8 cellular contexts compared by ENCODE assay signal in genomic region chr3:9400626-9401025, GRCh38. TPM values are rescaled to one million over a fixed set of nuclear protein-coding genes. Genes with fewer than 3 reads are reported as not detected.
DNase-seq lines count a peak whose midpoint lies in the region; ATAC-seq and TF ChIP-seq lines count a peak whose summit lies in the region.

No MANE protein-coding gene starts in this region.

- H3K4me3 ChIP-seq in SK-N-MC = peak overlapping the region; percentile 88
- H3K4me3 ChIP-seq in fibroblast of the aortic adventitia (ENCODE audit: low read depth, low read length) = peak overlapping the region; percentile 44
- no peak overlapping the region for H3K4me3 ChIP-seq in subcutaneous abdominal adipose tissue (ENCODE audit: low read depth in 1 of 5, low read length in 5 of 5)

- H3K36me3 ChIP-seq in SK-N-MC (ENCODE audit: insufficient read depth, low read length) (no peaks in the 10 kb centered on the region), subcutaneous abdominal adipose tissue (ENCODE audit: control insufficient read depth in 5 of 5, insufficient read depth in 5 of 5, low read length in 5 of 5) (no peaks in the 10 kb centered on the region)

- no peak for ATAC-seq in activated CD8-positive, alpha-beta memory T cell treated with anti-CD3 and anti-CD28 coated beads, Interleukin-2, amount 10 ng/mL, durations not matched to agents 7 days and 5 days
- ATAC-seq in GM21576 (IDR thresholded peaks at IDR 0.05; ENCODE audit: unreplicated experiment) = no peak

- H3K4me1 ChIP-seq in subcutaneous abdominal adipose tissue (ENCODE audit: control insufficient read depth in 5 of 5, insufficient read depth in 5 of 5, low read length in 5 of 5) = peaks cover 12 to 76% (median 75%) of the 10 kb centered on the region in 5 donors

- no peaks in the 10 kb centered on the region for H3K9me3 Mint-ChIP-seq in activated CD8-positive, alpha-beta memory T cell treated with anti-CD3 and anti-CD28 coated beads, Interleukin-2, amount 10 ng/mL, durations not matched to agents 7 days and 5 days (ENCODE audit: low read depth)

- H3K9ac ChIP-seq in SK-N-MC (ENCODE audit: insufficient read length) = peak overlapping the region; percentile 53
- H3K9ac ChIP-seq in subcutaneous abdominal adipose tissue (ENCODE audit: low read length in 5 of 5) = peak overlapping the region in 2 of 5 donors; percentile 40 to 82

- H3K9me3 ChIP-seq in SK-N-MC (ENCODE audit: low read depth, low read length) (no peaks in the 10 kb centered on the region), subcutaneous abdominal adipose tissue (ENCODE audit: control insufficient read depth in 5 of 5, low read length in 5 of 5) (no peaks in the 10 kb centered on the region)

- H3K27ac Mint-ChIP-seq in activated CD8-positive, alpha-beta memory T cell treated with anti-CD3 and anti-CD28 coated beads, Interleukin-2, amount 10 ng/mL, durations not matched to agents 7 days and 5 days = no peak overlapping the region

- H3K27ac ChIP-seq in SK-N-MC (no peak overlapping the region), subcutaneous abdominal adipose tissue (ENCODE audit: low read depth, low read length) (peak overlapping the region; percentile 99)

- CTCF ChIA-PET in activated CD8-positive, alpha-beta memory T cell treated with anti-CD3 and anti-CD28 coated beads, Interleukin-2, amount 10 ng/mL, durations not matched to agents 7 days and 5 days (lab: Charles Lee) = interaction anchor here (0.6 to 0.7 kb wide), 2 partner anchors 24 to 65 kb away, joined by 3 read pairs; no protein-coding TSS in a partner anchor

- peaks cover 0 to 4% (median 0%) of the 10 kb centered on the region in 5 donors for H3K27me3 ChIP-seq in subcutaneous abdominal adipose tissue (ENCODE audit: control insufficient read depth in 5 of 5, insufficient read depth in 4 of 5, low read length in 5 of 5)

- no peak for DNase-seq in activated CD8-positive, alpha-beta memory T cell treated with anti-CD3 and anti-CD28 coated beads, Interleukin-2, amount 10 ng/mL, durations not matched to agents 7 days and 5 days
- no peak for DNase-seq in activated CD8-positive, alpha-beta memory T cell treated with anti-CD3 and anti-CD28 coated beads, Interleukin-2, amount 50 U/mL, for 48 hours
- DNase-seq in SK-N-MC (ENCODE audit: low read depth, low spot score) = no peak
- DNase-seq in fibroblast of the aortic adventitia (ENCODE audit: low read depth) = no peak
- DNase-seq in HPDE6-E6E7 (ENCODE audit: extremely low spot score) = no peak
- no peak for DNase-seq in NCI-H446 treated with DMSO at 0.1 percent for 48 hours (lab: John Stamatoyannopoulos, UW)

- peaks cover 55% of the 10 kb centered on the region for H3K4me1 Mint-ChIP-seq in activated CD8-positive, alpha-beta memory T cell treated with anti-CD3 and anti-CD28 coated beads, Interleukin-2, amount 10 ng/mL, durations not matched to agents 7 days and 5 days

- H3K4me3 Mint-ChIP-seq in activated CD8-positive, alpha-beta memory T cell treated with anti-CD3 and anti-CD28 coated beads, Interleukin-2, amount 10 ng/mL, durations not matched to agents 7 days and 5 days = peak overlapping the region; percentile 29

- TF ChIP-seq CTCF in fibroblast of the aortic adventitia (IDR thresholded peaks at IDR 0.05; ENCODE audit: insufficient read depth, low read length) = no peak

- H3K36me3 Mint-ChIP-seq in activated CD8-positive, alpha-beta memory T cell treated with anti-CD3 and anti-CD28 coated beads, Interleukin-2, amount 10 ng/mL, durations not matched to agents 7 days and 5 days = peaks cover 20% of the 10 kb centered on the region

- no peaks in the 10 kb centered on the region for H3K27me3 Mint-ChIP-seq in activated CD8-positive, alpha-beta memory T cell treated with anti-CD3 and anti-CD28 coated beads, Interleukin-2, amount 10 ng/mL, durations not matched to agents 7 days and 5 days

RNA-seq across cellular contexts. Expression of gene SETD5, which starts 3.2 kb away (rescaled TPM):
- total RNA-seq in activated CD8-positive, alpha-beta memory T cell treated with anti-CD3 and anti-CD28 coated beads, Interleukin-2, amount 10 ng/mL, durations not matched to agents 7 days and 5 days = 100 to 1,000 TPM; 136 to 147 TPM
- 62.1 and 80.2 TPM in 2 replicates for total RNA-seq in fibroblast of the aortic adventitia (ENCODE audit: low replicate concordance)

RNA-seq across cellular contexts. Expression of gene THUMPD3, which starts 37.8 kb away (rescaled TPM):
- 10 to 100 TPM; 46.1 to 52.0 TPM for total RNA-seq in activated CD8-positive, alpha-beta memory T cell treated with anti-CD3 and anti-CD28 coated beads, Interleukin-2, amount 10 ng/mL, durations not matched to agents 7 days and 5 days
- 31.6 and 48.3 TPM in 2 replicates for total RNA-seq in fibroblast of the aortic adventitia (ENCODE audit: low replicate concordance)

Comparison
In these comparisons a context has a peak if more than half of its experiments do, and no peak if none do; other contexts are left out.
1. H3K4me3 ChIP-seq: peak in SK-N-MC (single experiment) and fibroblast of the aortic adventitia (single experiment); none in subcutaneous abdominal adipose tissue (0 of 5).